1 cellular context compared by ENCODE assay signal in the genomic region with DNA sequence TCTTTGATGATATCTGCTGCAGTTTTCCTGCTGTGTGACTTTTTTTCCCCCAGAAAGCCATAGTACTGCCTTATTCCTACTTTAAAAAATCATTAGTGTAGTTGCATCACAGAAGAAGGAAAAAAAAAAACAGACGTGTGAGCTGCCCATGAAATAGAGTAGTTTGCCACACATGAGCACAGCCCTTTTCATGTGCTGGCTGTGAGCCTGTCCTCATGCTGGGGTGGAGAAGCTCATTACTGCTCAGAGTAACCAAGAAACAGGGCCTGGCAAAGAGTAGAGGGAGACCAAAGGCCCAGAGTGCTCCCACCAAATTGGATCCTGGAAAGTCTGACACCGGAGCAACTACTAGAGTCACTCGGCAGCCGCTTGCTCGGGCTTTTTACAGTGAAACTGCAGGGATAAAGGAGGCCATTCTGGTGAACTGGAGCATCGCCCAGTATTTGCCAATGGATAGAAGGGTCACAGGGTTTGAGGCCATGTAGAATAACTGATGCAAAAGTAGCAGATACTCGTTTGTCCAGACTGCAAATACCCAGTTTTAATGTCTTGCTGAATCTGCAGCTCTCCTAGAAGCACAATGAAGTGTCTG.
TF ChIP-seq lines count a peak whose summit lies in the region.

No MANE protein-coding gene starts in this region.

TF ChIP-seq in HepG2, 621 proteins besides CTCF, POLR2A, EP300 and RAD21 (continued from another document):
- TF ChIP-seq IRF1 (CRISPR knock-in tag; IDR thresholded peaks at IDR 0.05; ENCODE audit: low read depth) (no peak), ZNF703 (CRISPR knock-in tag; IDR thresholded peaks at IDR 0.05; ENCODE audit: borderline replicate concordance) (no peak), PHF20 (CRISPR knock-in tag; IDR thresholded peaks at IDR 0.05) (no peak), ZNF34 (CRISPR knock-in tag; IDR thresholded peaks at IDR 0.05; ENCODE audit: borderline replicate concordance) (no peak), ZNF609 (CRISPR knock-in tag; IDR thresholded peaks at IDR 0.05; ENCODE audit: borderline replicate concordance) (no peak), SPEN (CRISPR knock-in tag; IDR thresholded peaks at IDR 0.05; ENCODE audit: low read depth) (no peak), NBN (conservative IDR thresholded peaks at IDR 0.05) (no peak), MTF2 (CRISPR knock-in tag; IDR thresholded peaks at IDR 0.05; ENCODE audit: borderline replicate concordance) (no peak)
